ENCODE assay signal across 8 cellular contexts in genomic region chr4:106898621-106899230, GRCh38.
DNase-seq lines count a peak whose midpoint lies in the region; ATAC-seq, FAIRE-seq and TF ChIP-seq lines count a peak whose summit lies in the region.

No MANE protein-coding gene starts in this region.

- H3K9me2 ChIP-seq in OCI-LY7 (ENCODE audit: insufficient read depth, low read length) = no peaks in the 10 kb centered on the region

- no peaks in the 10 kb centered on the region for H3K4me1 ChIP-seq in OCI-LY7 (ENCODE audit: insufficient read depth, low read length, poor library complexity, severe bottlenecking)

- H3K36me3 Mint-ChIP-seq in neural crest cell (ENCODE audit: low read depth) (no peaks in the 10 kb centered on the region), T-cell (no peaks in the 10 kb centered on the region)

- ATAC-seq in GM18520 (IDR thresholded peaks at IDR 0.05; ENCODE audit: unreplicated experiment) (peak; percentile 73), HG03139 (IDR thresholded peaks at IDR 0.05; ENCODE audit: unreplicated experiment) (peak; percentile 71), GM19023 (IDR thresholded peaks at IDR 0.05; ENCODE audit: unreplicated experiment) (no peak), T-cell (replicated peaks in 1 of 4) (no peak)

- peak; percentile 71 for TF ChIP-seq CTCF in D721Med (IDR thresholded peaks at IDR 0.05; ENCODE audit: insufficient read depth, missing control alignments)
- peak; percentile 96 for TF ChIP-seq CTCF in OCI-LY7 (conservative IDR thresholded peaks at IDR 0.05; ENCODE audit: low read length)
- peak; percentile 89 for TF ChIP-seq CTCF in neural crest cell (conservative IDR thresholded peaks at IDR 0.05)

- H4K20me1 ChIP-seq in OCI-LY7 (ENCODE audit: insufficient read depth, low read length) = no peaks in the 10 kb centered on the region

- H3K4me3 Mint-ChIP-seq in neural crest cell (no peak overlapping the region), T-cell (no peak overlapping the region)

- H2AFZ ChIP-seq in OCI-LY7 (ENCODE audit: low read length) = no peak overlapping the region

- peaks cover 4% of the 10 kb centered on the region for H3K4me1 Mint-ChIP-seq in neural crest cell
- no peaks in the 10 kb centered on the region for H3K4me1 Mint-ChIP-seq in T-cell

- no peaks in the 10 kb centered on the region for H3K27me3 Mint-ChIP-seq in neural crest cell (ENCODE audit: low read depth)
- no peaks in the 10 kb centered on the region for H3K27me3 Mint-ChIP-seq in T-cell

- FAIRE-seq in D721Med (lab: Jason Lieb, UNC) = peak; percentile 67

- no peak overlapping the region for H3K27ac ChIP-seq in OCI-LY7 (ENCODE audit: low read depth, low read length, poor library complexity, severe bottlenecking)

- H3K9me3 Mint-ChIP-seq in neural crest cell (peaks cover 2% of the 10 kb centered on the region), T-cell (peaks cover 0 to 11% (median 8%) of the 10 kb centered on the region in 3 donors)

- no peak overlapping the region for H3K4me2 ChIP-seq in OCI-LY7 (ENCODE audit: low read length)

- H3K27ac Mint-ChIP-seq in neural crest cell (ENCODE audit: unreplicated experiment) = no peak overlapping the region
- no peak overlapping the region for H3K27ac Mint-ChIP-seq in T-cell

- no peaks in the 10 kb centered on the region for H3K9me3 ChIP-seq in OCI-LY7 (ENCODE audit: low read length)

- CTCF ChIA-PET in OCI-LY7 (lab: Charles Lee; ENCODE audit: unreplicated experiment) (no interaction called here), T-cell (lab: Charles Lee) (interaction anchor here in 1 of 2 donors (1.2 kb wide), 1 partner anchor 632 kb away, joined by 3 read pairs; no protein-coding TSS in a partner anchor)

- intact Hi-C loops in OCI-LY7 (cut with micrococcal nuclease; ENCODE audit: unreplicated experiment) = loop anchor here (5.0 to 10.0 kb wide), 2 partner anchors 531 to 634 kb away; partner anchors contain the start of gene GIMD1

- BruUV-seq in OCI-LY7 (replicated peaks; lab: Mats Ljungman, UMichigan) = no TSS peak

- no peaks in the 10 kb centered on the region for H3K79me2 ChIP-seq in OCI-LY7 (ENCODE audit: insufficient read depth, low read depth, low read length)

- H3K36me3 ChIP-seq in OCI-LY7 (ENCODE audit: insufficient read depth, low read length) = no peaks in the 10 kb centered on the region

- DNase-seq in D721Med (ENCODE audit: insufficient read length, low spot score) (no peak), OCI-LY7 (ENCODE audit: low spot score) (peak; percentile 51), ecto neural progenitor cell (ENCODE audit: low spot score) (peak; percentile 47), neural crest cell (ENCODE audit: low read depth, low spot score) (peak; percentile 43), T-cell (no peak)

- POLR2A ChIA-PET in OCI-LY7 (lab: Charles Lee) (interaction anchor here (0.7 kb wide), 1 partner anchor 1471 kb away, joined by 4 read pairs; no protein-coding TSS in a partner anchor), T-cell (lab: Charles Lee) (no interaction called here)

- no peak overlapping the region for H3K4me3 ChIP-seq in OCI-LY7 (ENCODE audit: low read depth, low read length, poor library complexity, severe bottlenecking)

Comparison
In these comparisons a context has a peak if more than half of its experiments do, and no peak if none do; other contexts are left out.
1. DNase-seq: peak in OCI-LY7 (single experiment), ecto neural progenitor cell (single experiment) and neural crest cell (single experiment); none in D721Med (single experiment) and T-cell (0 of 34).
2. ATAC-seq: peak in GM18520 (single experiment) and HG03139 (single experiment); none in GM19023 (single experiment) and T-cell (0 of 4).
3. Peak in every context shown above with its lines, with median percentiles within 50 percentile points of each other: CTCF ChIP-seq.